In genomic region chr6:3013901-3014674, GRCh38 we compare ENCODE assay signal across 13 cellular contexts. TPM values are rescaled to one million over a fixed set of nuclear protein-coding genes. Genes with fewer than 3 reads are reported as not detected.
A peak's percentile ranks its signal among the peaks of the same experiment; 100 is the strongest.
DNase-seq lines count a peak whose midpoint lies in the region; ATAC-seq and TF ChIP-seq lines count a peak whose summit lies in the region.
"Had no signal": no experiment of that assay in that cellular context is flagged by ENCODE, and none has a peak within 500 bp of the region (broad histone marks: within the 10 kb centered on the region; RNA-seq: fewer than 3 reads in every experiment).

No MANE protein-coding gene starts in this region.

- H3K36me3 Mint-ChIP-seq in MCF 10A (ENCODE audit: insufficient read depth, unreplicated experiment): peaks cover 30% of the 10 kb centered on the region

- ATAC-seq in RWPE2 (ENCODE audit: low read depth) (peak; percentile 26; the same call in 1 of the 3 replicates), GM18873 (IDR thresholded peaks at IDR 0.05; ENCODE audit: low FRiP score, unreplicated experiment) (no peak), sciatic nerve (no peak)

- no peak for TF ChIP-seq CTCF in MCF 10A (IDR thresholded peaks at IDR 0.05; ENCODE audit: unreplicated experiment)
- TF ChIP-seq CTCF in breast epithelium (IDR thresholded peaks at IDR 0.05): no peak
- TF ChIP-seq CTCF in RWPE2 (IDR thresholded peaks at IDR 0.05; ENCODE audit: poor library complexity, severe bottlenecking): no peak

- no peak overlapping the region for H2BK12ac ChIP-seq in mesenchymal stem cell (ENCODE audit: low read length in 2 of 2)

- no peak overlapping the region for H3K9ac ChIP-seq in mesenchymal stem cell (ENCODE audit: low read length)

- H4K91ac ChIP-seq in mesenchymal stem cell (ENCODE audit: low read length): no peak overlapping the region

- H3K14ac ChIP-seq in mesenchymal stem cell (ENCODE audit: low read length in 2 of 2): no peak overlapping the region

- no peaks in the 10 kb centered on the region for H3K27me3 ChIP-seq in breast epithelium
- H3K27me3 ChIP-seq in RWPE2 (ENCODE audit: insufficient read depth, poor library complexity, severe bottlenecking): no peaks in the 10 kb centered on the region
- H3K27me3 ChIP-seq in mesenchymal stem cell (ENCODE audit: control insufficient read depth in 1 of 2, insufficient read depth in 1 of 2, low read length in 2 of 2): no peaks in the 10 kb centered on the region

- H3K4ac ChIP-seq in mesenchymal stem cell (ENCODE audit: low read depth in 1 of 2, low read length in 2 of 2): no peak overlapping the region

- no peaks in the 10 kb centered on the region for H3K27me3 Mint-ChIP-seq in MCF 10A (ENCODE audit: insufficient read depth, unreplicated experiment)

- peak overlapping the region; percentile 9 to 17 for H3K18ac ChIP-seq in mesenchymal stem cell (ENCODE audit: low read depth in 1 of 2, low read length in 2 of 2)

- 97% methylated on average over 16 of the region's 18 CpGs for WGBS in mesenchymal stem cell

- H3K4me1 ChIP-seq in breast epithelium (no peaks in the 10 kb centered on the region), RWPE2 (ENCODE audit: insufficient read depth, poor library complexity, severe bottlenecking) (peaks cover 10% of the 10 kb centered on the region), mesenchymal stem cell (ENCODE audit: control insufficient read depth, insufficient read depth, low read depth, low read length) (no peaks in the 10 kb centered on the region)

- BruUV-seq in MCF 10A (replicated peaks; lab: Mats Ljungman, UMichigan): no TSS peak

- H3K9me3 ChIP-seq in breast epithelium: peaks cover 0 to 8% of the 10 kb centered on the region in 2 donors
- H3K9me3 ChIP-seq in RWPE2 (ENCODE audit: severe bottlenecking): peaks cover 5% of the 10 kb centered on the region
- peaks cover 29% of the 10 kb centered on the region for H3K9me3 ChIP-seq in mesenchymal stem cell (ENCODE audit: control insufficient read depth, low read length)

- H3K79me1 ChIP-seq in mesenchymal stem cell (replicated peaks; ENCODE audit: low read length, poor library complexity, severe bottlenecking): no peaks in the 10 kb centered on the region

- H3K4me1 Mint-ChIP-seq in MCF 10A (ENCODE audit: insufficient read depth, unreplicated experiment): peaks cover 9% of the 10 kb centered on the region

- no peak for TF ChIP-seq POLR2A in breast epithelium (IDR thresholded peaks at IDR 0.05)

- no peak overlapping the region for H3K4me3 Mint-ChIP-seq in MCF 10A (ENCODE audit: unreplicated experiment)

- H3K4me2 ChIP-seq in mesenchymal stem cell (ENCODE audit: low read length, poor library complexity, severe bottlenecking): no peak overlapping the region

- H2AK5ac ChIP-seq in mesenchymal stem cell (ENCODE audit: low read length, severe bottlenecking): no peak overlapping the region

- H2BK5ac ChIP-seq in mesenchymal stem cell (ENCODE audit: low read depth, low read length, poor library complexity, severe bottlenecking): no peak overlapping the region

- H3K27ac Mint-ChIP-seq in MCF 10A (ENCODE audit: low read depth, unreplicated experiment): peak overlapping the region; percentile 57

- CTCF ChIA-PET in MCF 10A (lab: Yijun Ruan, JAX): interaction anchor here (0.6 to 2.4 kb wide), 2 partner anchors 12 to 112 kb away, joined by 3 to 8 read pairs; no protein-coding TSS in a partner anchor

- peaks cover 8% of the 10 kb centered on the region for H3K36me3 ChIP-seq in breast epithelium
- peaks cover 11% of the 10 kb centered on the region for H3K36me3 ChIP-seq in RWPE2 (ENCODE audit: low read depth)
- H3K36me3 ChIP-seq in mesenchymal stem cell (ENCODE audit: control insufficient read depth in 1 of 2, insufficient read depth in 2 of 2, low read depth in 1 of 2, low read length in 2 of 2): peaks cover 14 to 76% of the 10 kb centered on the region in 2 experiments

- no peak overlapping the region for H3K23ac ChIP-seq in mesenchymal stem cell (ENCODE audit: low read length in 2 of 2)

- no peaks in the 10 kb centered on the region for H3K9me3 Mint-ChIP-seq in MCF 10A (ENCODE audit: unreplicated experiment)

- no peak overlapping the region for H2AFZ ChIP-seq in mesenchymal stem cell (ENCODE audit: low read depth, low read length)

- POLR2A ChIA-PET in MCF 10A (lab: Yijun Ruan, JAX): interaction anchor here (0.8 to 1.5 kb wide), 4 partner anchors 9 to 24 kb away, joined by 3 to 7 read pairs (median 3); partner anchors contain the start of gene NQO2

- no peak overlapping the region for H4K8ac ChIP-seq in mesenchymal stem cell (ENCODE audit: low read length)

- intact Hi-C loops in MCF 10A (cut with micrococcal nuclease): no loop called here
- intact Hi-C loops in breast epithelium (cut with DNase I; ENCODE audit: low total_unique reads): no loop called here
- intact Hi-C loops in sciatic nerve (cut with DNase I): no loop called here

- no peak overlapping the region for H2BK120ac ChIP-seq in mesenchymal stem cell (ENCODE audit: low read depth, low read length)

- H3K27ac ChIP-seq in breast epithelium (no peak overlapping the region), RWPE2 (ENCODE audit: poor library complexity, severe bottlenecking) (peak overlapping the region; percentile 24), mesenchymal stem cell (ENCODE audit: low read length, poor library complexity, severe bottlenecking) (no peak overlapping the region)
- H3K27ac ChIP-seq: 22Rv1 had no signal

- DNase-seq in MCF 10A (ENCODE audit: unreplicated experiment) (no peak), breast epithelium (ENCODE audit: low spot score in 2 of 2) (no peak), RWPE2 (ENCODE audit: low spot score) (peak; percentile 25), mesenchymal stem cell (no peak), GF-D8 (lab: John Stamatoyannopoulos, UW) (no peak), SKM-1 treated with dmso at 0.1 percent for 144 hours (lab: John Stamatoyannopoulos, UW; ENCODE audit: unreplicated experiment) (no peak), sciatic nerve (ENCODE audit: low spot score) (no peak)
- DNase-seq: Caco-2, NCI-H1092, NCI-H1694, NCI-H345 had no signal

- H2BK15ac ChIP-seq in mesenchymal stem cell (ENCODE audit: low read depth, poor library complexity, severe bottlenecking): no peak overlapping the region

- H3K4me3 ChIP-seq in breast epithelium (no peak overlapping the region), RWPE2 (ENCODE audit: severe bottlenecking) (no peak overlapping the region), mesenchymal stem cell (ENCODE audit: insufficient read depth in 1 of 2, low read depth in 1 of 2, low read length in 2 of 2) (no peak overlapping the region)

RNA-seq across cellular contexts. Expression of gene NQO2, which starts 14.4 kb away (rescaled TPM):
- total RNA-seq in MCF 10A (2022) (18.6 and 20.0 TPM in 2 replicates), breast epithelium (10 to 100 TPM; 23.6 to 64.6 (median 24.9) TPM), sciatic nerve (30.1 TPM)
- 20.8 TPM for polyA plus RNA-seq in mesenchymal stem cell (2013, experiment 1 of 2)
- 21.0 TPM for polyA plus RNA-seq in mesenchymal stem cell (2013, experiment 2 of 2)

RNA-seq across cellular contexts. Expression of gene SERPINB6, which starts 42.7 kb away (rescaled TPM):
- total RNA-seq in MCF 10A (2022) (68.5 and 75.6 TPM in 2 replicates), breast epithelium (100 to 1,000 TPM; 100 to 146 (median 137) TPM), sciatic nerve (122 TPM)
- polyA plus RNA-seq in mesenchymal stem cell (2013, experiment 1 of 2): 173 TPM
- 171 TPM for polyA plus RNA-seq in mesenchymal stem cell (2013, experiment 2 of 2)

RNA-seq across cellular contexts. Expression of gene RIPK1, which starts 54.2 kb away (rescaled TPM):
- total RNA-seq in MCF 10A (2022) (16.8 and 21.2 TPM in 2 replicates), breast epithelium (10 to 100 TPM; 23.8 to 38.9 (median 26.2) TPM), sciatic nerve (25.9 TPM)
- 22.7 TPM for polyA plus RNA-seq in mesenchymal stem cell (2013, experiment 1 of 2)
- polyA plus RNA-seq in mesenchymal stem cell (2013, experiment 2 of 2): 22.3 TPM
